8 cellular contexts compared by ENCODE assay signal in the genomic region with DNA sequence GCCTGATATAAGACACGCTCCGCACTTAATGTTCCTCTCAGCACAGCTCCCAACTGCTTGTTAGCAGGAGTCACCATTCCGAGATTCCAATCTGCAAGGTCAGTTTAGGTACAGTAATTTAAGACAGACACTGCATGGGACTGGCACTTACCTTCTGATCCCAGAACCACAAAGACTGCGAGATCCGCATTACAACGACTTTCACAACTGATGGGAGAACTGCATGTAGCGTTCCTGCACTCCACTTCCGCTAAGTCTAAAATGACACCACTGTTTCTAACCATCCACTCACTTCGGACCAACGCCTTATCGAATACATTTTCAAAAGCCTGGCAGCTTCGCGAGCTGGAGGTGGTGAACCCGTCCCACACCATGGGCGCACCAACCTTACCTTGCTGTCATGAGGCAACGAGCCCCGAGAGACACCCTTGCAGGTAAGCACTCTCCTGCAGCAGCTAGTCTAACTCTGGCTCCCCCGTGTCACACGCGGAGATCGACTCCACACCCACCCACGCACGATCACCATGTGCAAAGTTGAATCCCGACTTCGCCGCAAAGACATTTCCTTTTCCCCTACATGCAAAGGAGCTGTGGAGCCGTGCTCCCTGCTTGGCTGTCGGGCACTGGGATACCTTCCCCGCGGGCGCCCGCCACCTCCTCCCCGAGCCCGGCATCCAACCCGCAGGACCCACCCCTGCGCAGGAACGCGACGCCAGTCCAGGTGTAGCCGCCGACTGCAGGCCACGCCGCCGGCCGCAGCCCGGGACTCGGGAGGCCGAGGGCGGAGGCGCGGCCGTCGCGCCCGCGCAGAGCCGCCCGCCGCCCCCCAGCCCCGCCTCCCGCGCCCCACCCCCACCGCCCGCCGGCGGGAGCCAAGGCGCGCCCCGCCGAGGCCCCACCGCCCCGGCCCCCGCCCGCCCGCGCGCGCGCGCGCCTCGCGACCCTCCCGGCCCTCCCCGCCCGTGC.
DNase-seq lines count a peak whose midpoint lies in the region; ATAC-seq and TF ChIP-seq lines count a peak whose summit lies in the region.

No MANE protein-coding gene starts in this region.

- H3K9ac ChIP-seq in mucosa of stomach (ENCODE audit: low read length), result peak overlapping the region; percentile 62

- H3K9me3 ChIP-seq in mucosa of stomach (ENCODE audit: control insufficient read depth, low read length), result no peaks in the 10 kb centered on the region

- no peak for TF ChIP-seq CTCF in epithelial cell of esophagus (IDR thresholded peaks at IDR 0.05; ENCODE audit: insufficient read depth, low read depth, low read length, missing control alignments)

- ATAC-seq in GM19025 (IDR thresholded peaks at IDR 0.05; ENCODE audit: low read depth, unreplicated experiment) (peak; percentile 36), HG03196 (IDR thresholded peaks at IDR 0.05; ENCODE audit: unreplicated experiment) (peak; percentile 32)

- no peaks in the 10 kb centered on the region for H3K36me3 ChIP-seq in mucosa of stomach (ENCODE audit: control insufficient read depth, insufficient read depth, low read length)

- H3K4me1 ChIP-seq in mucosa of stomach (ENCODE audit: control insufficient read depth, insufficient read depth, low read length), result peaks cover 14% of the 10 kb centered on the region

- H3K27me3 ChIP-seq in mucosa of stomach (ENCODE audit: control insufficient read depth, insufficient read depth, low read length), result no peaks in the 10 kb centered on the region

- H3K4me3 ChIP-seq in epithelial cell of esophagus (ENCODE audit: low read length) (peak overlapping the region; percentile 77), mucosa of stomach (ENCODE audit: low read length) (peak overlapping the region; percentile 78)

- DNase-seq in AML-193 (lab: John Stamatoyannopoulos, UW) (peak; percentile 42 to 54), NOMO-1 (lab: John Stamatoyannopoulos, UW; ENCODE audit: unreplicated experiment in 2 of 2) (peak; percentile 41 to 45), epithelial cell of esophagus (ENCODE audit: low read depth) (peak; percentile 64)
- peak; percentile 80 for DNase-seq in activated CD8-positive, alpha-beta memory T cell treated with anti-CD3 and anti-CD28 coated beads, Interleukin-2, amount 50 U/mL, for 48 hours
- peak; percentile 7 for DNase-seq in stimulated activated CD8-positive, alpha-beta memory T cell treated with anti-CD3 and anti-CD28 coated beads, Interleukin-7, amount 100 ng/mL, for 24 hours (ENCODE audit: low read depth)

Comparison
In these comparisons a context has a peak if more than half of its experiments do, and no peak if none do; other contexts are left out.
1. Peak in every context shown above with its lines: DNase-seq, ATAC-seq and H3K4me3 ChIP-seq.
2. DNase-seq: peak in every context shown above with its lines; median percentile 80 in activated CD8-positive, alpha-beta memory T cell treated with anti-CD3 and anti-CD28 coated beads, Interleukin-2, amount 50 U/mL, for 48 hours; 64 in epithelial cell of esophagus; 48 in AML-193; 43 in NOMO-1; 7 in stimulated activated CD8-positive, alpha-beta memory T cell treated with anti-CD3 and anti-CD28 coated beads, Interleukin-7, amount 100 ng/mL, for 24 hours.